ENCODE assay signal across 20 cellular contexts in the genomic region with DNA sequence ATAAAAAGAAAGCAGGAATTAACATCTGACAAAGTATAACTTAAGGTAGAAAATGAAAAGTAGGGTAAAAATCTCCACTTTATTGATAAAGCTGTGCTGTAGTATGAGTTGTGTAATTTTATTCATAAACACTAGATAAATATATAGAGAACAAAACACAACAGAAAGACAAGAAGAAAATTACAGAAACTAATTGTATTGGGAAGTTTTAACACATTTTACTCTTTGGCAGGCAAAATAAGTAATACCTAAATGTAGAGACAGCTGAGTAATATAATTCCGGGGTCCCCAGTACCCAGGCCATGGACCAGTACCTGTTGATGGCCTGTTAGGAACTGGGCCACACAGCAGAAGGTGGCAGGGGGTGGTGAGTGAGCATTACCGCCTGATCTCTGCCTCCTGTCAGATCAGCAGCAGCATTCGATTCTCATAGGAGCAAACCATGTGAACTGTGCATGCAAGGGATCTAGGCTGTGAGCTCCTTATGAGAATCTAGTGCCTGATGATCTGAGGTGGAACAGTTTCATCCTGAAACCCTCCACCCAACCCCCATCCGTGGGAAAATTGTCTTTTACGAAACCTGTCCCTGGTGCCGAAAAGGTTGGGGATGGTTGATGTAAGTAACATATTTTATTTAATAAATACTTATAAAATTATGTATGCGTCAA.
DNase-seq lines count a peak whose midpoint lies in the region; ATAC-seq and TF ChIP-seq lines count a peak whose summit lies in the region.
"Had no signal": no experiment of that assay in that cellular context is flagged by ENCODE, and none has a peak within 500 bp of the region (broad histone marks: within the 10 kb centered on the region; RNA-seq: fewer than 3 reads in every experiment).

No MANE protein-coding gene starts in this region.

- no peak overlapping the region for H3K4me3 ChIP-seq in GM06990 (replicated peaks; ENCODE audit: low read depth, low read length)
- H3K4me3 ChIP-seq: MG63 had no signal

- H3K27me3 ChIP-seq in GM06990 (replicated peaks; ENCODE audit: control insufficient read depth, insufficient read depth, low read length) = no peaks in the 10 kb centered on the region
- H3K27me3 ChIP-seq: MG63 had no signal

- ATAC-seq in GM18868 (IDR thresholded peaks at IDR 0.05; ENCODE audit: unreplicated experiment) (peak; percentile 45), GM21786 (IDR thresholded peaks at IDR 0.05; ENCODE audit: unreplicated experiment) (peak; percentile 24), HG03378 (IDR thresholded peaks at IDR 0.05; ENCODE audit: unreplicated experiment) (peak; percentile 28), HG02852 (IDR thresholded peaks at IDR 0.05; ENCODE audit: unreplicated experiment) (no peak), GM19452 (IDR thresholded peaks at IDR 0.05; ENCODE audit: unreplicated experiment) (no peak), HG03159 (IDR thresholded peaks at IDR 0.05; ENCODE audit: unreplicated experiment) (no peak)

- no peaks in the 10 kb centered on the region for H3K36me3 ChIP-seq in GM06990 (ENCODE audit: control insufficient read depth, insufficient read depth, low read length)
- H3K36me3 ChIP-seq: MG63 had no signal

- peak; percentile 71 for DNase-seq in GM06990 (ENCODE audit: extremely low read depth, insufficient read length)
- no peak for DNase-seq in NCI-H2029 (lab: John Stamatoyannopoulos, UW)
- DNase-seq: AML-193, DMS79, H9, Kasumi-1, MG63, NCI-H1092, NCI-H1436 treated with DMSO at 0.1 percent for 48 hours, NCI-H2029 treated with DMSO at 0.1 percent for 48 hours, NCI-H2171, NCI-H774, SHP77 treated with DMSO at 0.1 percent for 48 hours, SK-N-SH had no signal

- TF ChIP-seq CTCF in GM06990 (IDR thresholded peaks at IDR 0.05; ENCODE audit: insufficient read depth, low read length, poor library complexity, severe bottlenecking) = no peak

Comparison
In these comparisons a context has a peak if more than half of its experiments do, and no peak if none do; other contexts are left out.
1. ATAC-seq: peak in GM18868 (single experiment), GM21786 (single experiment) and HG03378 (single experiment); none in HG02852 (single experiment), GM19452 (single experiment) and HG03159 (single experiment).